Comparison of ENCODE assay signal across 27 cellular contexts in the genomic region with DNA sequence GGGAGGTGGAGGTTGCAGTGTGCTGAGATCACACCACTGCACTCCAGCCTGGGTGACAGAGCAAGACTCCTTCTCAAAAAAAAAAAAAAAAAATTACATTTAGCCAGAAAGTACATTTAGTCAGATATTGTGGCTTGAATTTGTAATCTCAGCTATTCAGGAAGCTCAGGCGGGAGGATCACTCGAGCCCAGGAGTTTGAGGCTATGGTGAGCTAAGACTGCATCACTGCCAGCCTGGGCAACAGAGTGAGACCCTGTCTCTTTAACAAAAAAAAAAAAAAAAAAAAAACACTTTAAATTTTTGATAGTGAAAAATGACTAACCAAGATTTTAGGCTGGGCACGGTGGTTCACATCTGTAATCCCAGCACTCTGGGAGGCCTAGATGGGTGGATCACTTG.
"Had no signal": no experiment of that assay in that cellular context is flagged by ENCODE, and none has a peak within 500 bp of the region (broad histone marks: within the 10 kb centered on the region; RNA-seq: fewer than 3 reads in every experiment).

No MANE protein-coding gene starts in this region.

- H3K4me3 Mint-ChIP-seq: activated CD4-positive, alpha-beta memory T cell treated with anti-CD3 and anti-CD28 coated beads, Interleukin-2, amount 10 ng/mL, durations not matched to agents 7 days and 5 days; activated CD4-positive, alpha-beta T cell treated with anti-CD3 and anti-CD28 coated beads, Interleukin-2, amount 10 ng/mL, durations not matched to agents 7 days and 5 days; activated naive CD4-positive, alpha-beta T cell treated with anti-CD3 and anti-CD28 coated beads, Interleukin-2, amount 50 U/mL, for 24 hours; activated T-cell treated with anti-CD3 and anti-CD28 coated beads, Interleukin-2, amount 50 U/mL, for 4 hours; activated T-helper 17 cell treated with anti-CD3 and anti-CD28 coated beads, Interleukin-2, amount 50 U/mL, for 72 hours; naive thymus-derived CD4-positive, alpha-beta T cell; neural crest cell had no signal

- H3K27me3 Mint-ChIP-seq: activated CD4-positive, alpha-beta memory T cell treated with anti-CD3 and anti-CD28 coated beads, Interleukin-2, amount 10 ng/mL, durations not matched to agents 7 days and 5 days; activated CD4-positive, alpha-beta T cell treated with anti-CD3 and anti-CD28 coated beads, Interleukin-2, amount 10 ng/mL, durations not matched to agents 7 days and 5 days; activated naive CD4-positive, alpha-beta T cell treated with anti-CD3 and anti-CD28 coated beads, Interleukin-2, amount 50 U/mL, for 24 hours; activated T-helper 17 cell treated with anti-CD3 and anti-CD28 coated beads, Interleukin-2, amount 50 U/mL, for 72 hours; naive thymus-derived CD4-positive, alpha-beta T cell had no signal

- H3K27ac Mint-ChIP-seq: activated CD4-positive, alpha-beta memory T cell treated with anti-CD3 and anti-CD28 coated beads, Interleukin-2, amount 10 ng/mL, durations not matched to agents 7 days and 5 days; activated CD4-positive, alpha-beta T cell treated with anti-CD3 and anti-CD28 coated beads, Interleukin-2, amount 10 ng/mL, durations not matched to agents 7 days and 5 days; activated naive CD4-positive, alpha-beta T cell treated with anti-CD3 and anti-CD28 coated beads, Interleukin-2, amount 50 U/mL, for 24 hours; activated T-helper 17 cell treated with anti-CD3 and anti-CD28 coated beads, Interleukin-2, amount 50 U/mL, for 72 hours; naive thymus-derived CD4-positive, alpha-beta T cell had no signal

- H3K4me3 ChIP-seq: body of pancreas, cardiac muscle cell, colonic mucosa, esophagus squamous epithelium, gastroesophageal sphincter, hepatocyte, pancreas, prostate gland, skin epidermis, tibial nerve had no signal

- ATAC-seq: activated T-helper 17 cell treated with anti-CD3 and anti-CD28 coated beads, Interleukin-2, amount 50 U/mL, for 72 hours; body of pancreas; gastroesophageal sphincter; naive thymus-derived CD4-positive, alpha-beta T cell; pancreas; sciatic nerve had no signal

- H3K9me3 ChIP-seq: body of pancreas, colonic mucosa, esophagus squamous epithelium, gastroesophageal sphincter, pancreas, prostate gland, tibial nerve had no signal

- DNase-seq: activated CD4-positive, alpha-beta memory T cell treated with anti-CD3 and anti-CD28 coated beads, Interleukin-2, amount 10 ng/mL, durations not matched to agents 7 days and 5 days; activated CD4-positive, alpha-beta T cell treated with anti-CD3 and anti-CD28 coated beads, Interleukin-2, amount 10 ng/mL, durations not matched to agents 7 days and 5 days; activated CD4-positive, CD25-positive, alpha-beta regulatory T cell; activated T-cell treated with anti-CD3 and anti-CD28 coated beads, Interleukin-2, amount 50 U/mL, for 4 hours; anterior cingulate cortex; body of pancreas; cerebellar nuclear complex; colonic mucosa; effector CD8-positive, alpha-beta T cell; esophagus squamous epithelium; midbrain; naive thymus-derived CD4-positive, alpha-beta T cell; nucleus accumbens; pancreas; retina; stimulated activated naive CD4-positive, alpha-beta T cell; T-helper 2 cell had no signal
